Comparison of ENCODE assay signal across 1 cellular context in genomic region chr11:27354359-27354965, GRCh38.
TF ChIP-seq lines count a peak whose summit lies in the region.

No MANE protein-coding gene starts in this region.

TF ChIP-seq in WTC11, 78 proteins besides CTCF, POLR2A, EP300 and RAD21:
- TF ChIP-seq SMAD4 (CRISPR knock-in tag; IDR thresholded peaks at IDR 0.05) (no peak), IRF1 (CRISPR knock-in tag; IDR thresholded peaks at IDR 0.05) (no peak), SOX15 (CRISPR knock-in tag; IDR thresholded peaks at IDR 0.05) (no peak), CREM (CRISPR knock-in tag; IDR thresholded peaks at IDR 0.05) (no peak), TEAD4 (CRISPR knock-in tag; IDR thresholded peaks at IDR 0.05) (no peak), HMGA2 (CRISPR knock-in tag; IDR thresholded peaks at IDR 0.05) (no peak), E2F5 (CRISPR knock-in tag; IDR thresholded peaks at IDR 0.05) (no peak), EMX1 (CRISPR knock-in tag; IDR thresholded peaks at IDR 0.05) (no peak), TEAD1 (CRISPR knock-in tag; IDR thresholded peaks at IDR 0.05) (no peak), OVOL2 (CRISPR knock-in tag; IDR thresholded peaks at IDR 0.05; ENCODE audit: borderline replicate concordance) (no peak), MYBL2 (CRISPR knock-in tag; IDR thresholded peaks at IDR 0.05) (no peak), ESRRA (CRISPR knock-in tag; IDR thresholded peaks at IDR 0.05; ENCODE audit: borderline replicate concordance) (no peak), ZNF425 (CRISPR knock-in tag; conservative IDR thresholded peaks at IDR 0.05) (no peak), SP1 (CRISPR knock-in tag; conservative IDR thresholded peaks at IDR 0.05) (no peak), PRRX2 (CRISPR knock-in tag; IDR thresholded peaks at IDR 0.05) (no peak), NFATC4 (CRISPR knock-in tag; IDR thresholded peaks at IDR 0.05) (no peak), USF2 (CRISPR knock-in tag; IDR thresholded peaks at IDR 0.05) (no peak)
TF ChIP-seq in WTC11: peak in this region for 0.
